In genomic region chr3:150410311-150411105, GRCh38 we compare ENCODE assay signal across 8 cellular contexts. TPM values are rescaled to one million over a fixed set of nuclear protein-coding genes. Genes with fewer than 3 reads are reported as not detected.
DNase-seq lines count a peak whose midpoint lies in the region; ATAC-seq and TF ChIP-seq lines count a peak whose summit lies in the region.

No MANE protein-coding gene starts in this region.

- TF ChIP-seq POLR2A in gastrocnemius medialis (IDR thresholded peaks at IDR 0.05), result peak; percentile 26 to 33

- peak overlapping the region; percentile 87 for H3K27ac Mint-ChIP-seq in T-helper 17 cell
- peak overlapping the region; percentile 99 for H3K27ac Mint-ChIP-seq in MCF 10A (ENCODE audit: low read depth, unreplicated experiment)

- H3K9me3 ChIP-seq in T-helper 17 cell (ENCODE audit: control insufficient read depth, low read length, poor library complexity, severe bottlenecking), result no peaks in the 10 kb centered on the region
- peaks cover 3% of the 10 kb centered on the region for H3K9me3 ChIP-seq in iPS-18c (ENCODE audit: control insufficient read depth, insufficient read depth, low read length)
- no peaks in the 10 kb centered on the region for H3K9me3 ChIP-seq in gastrocnemius medialis

- DNase-seq in EH (ENCODE audit: low read depth) (peak; percentile 53), HT1080 (ENCODE audit: low read depth) (peak; percentile 60), T-helper 17 cell (peak; percentile 9 to 17 (median 11)), MCF 10A (ENCODE audit: unreplicated experiment) (peak; percentile 49), gastrocnemius medialis (peak; percentile 54 to 58), GOT3 (lab: John Stamatoyannopoulos, UW) (no peak)

- peak overlapping the region; percentile 99 to 100 (median 99) for H3K27ac ChIP-seq in gastrocnemius medialis

- H3K27me3 Mint-ChIP-seq in T-helper 17 cell, result no peaks in the 10 kb centered on the region
- H3K27me3 Mint-ChIP-seq in MCF 10A (ENCODE audit: insufficient read depth, unreplicated experiment), result no peaks in the 10 kb centered on the region

- H3K4me1 ChIP-seq in gastrocnemius medialis, result peaks cover 36 to 46% of the 10 kb centered on the region in 2 donors

- H3K4me1 Mint-ChIP-seq in T-helper 17 cell, result peaks cover 41% of the 10 kb centered on the region
- H3K4me1 Mint-ChIP-seq in MCF 10A (ENCODE audit: insufficient read depth, unreplicated experiment), result peaks cover 21% of the 10 kb centered on the region

- H3K36me3 ChIP-seq in gastrocnemius medialis, result no peaks in the 10 kb centered on the region

- TF ChIP-seq CTCF in MCF 10A (IDR thresholded peaks at IDR 0.05; ENCODE audit: unreplicated experiment), result no peak
- no peak for TF ChIP-seq CTCF in gastrocnemius medialis (IDR thresholded peaks at IDR 0.05 in 4 of 5, conservative IDR thresholded peaks at IDR 0.05 in 1 of 5)

- POLR2A ChIA-PET in MCF 10A (lab: Yijun Ruan, JAX), result interaction anchor here (0.6 to 9.1 kb wide), 41 partner anchors 9 to 1110 kb away, joined by 3 to 106 read pairs (median 6); partner anchors contain the start of genes EIF2A, ERICH6, PFN2 and SELENOT

- H3K4me3 ChIP-seq in iPS-18c (ENCODE audit: insufficient read depth, low read depth, low read length) (peak overlapping the region; percentile 90), gastrocnemius medialis (peak overlapping the region; percentile 78 to 92 (median 85))

- no peak for ATAC-seq in T-helper 17 cell
- peak; percentile 4 to 11 for ATAC-seq in gastrocnemius medialis
- no peak for ATAC-seq in GM21529 (IDR thresholded peaks at IDR 0.05; ENCODE audit: unreplicated experiment)

- H3K4me3 Mint-ChIP-seq in T-helper 17 cell, result peak overlapping the region; percentile 97
- H3K4me3 Mint-ChIP-seq in MCF 10A (ENCODE audit: unreplicated experiment), result peak overlapping the region; percentile 74

- intact Hi-C loops in MCF 10A (cut with micrococcal nuclease) (loop anchor here (1.0 to 5.0 kb wide), 4 partner anchors 57 to 184 kb away; no protein-coding TSS in a partner anchor), gastrocnemius medialis (cut with DNase I; ENCODE audit: low total_unique reads) (loop anchor here (2.0 to 5.0 kb wide), 4 partner anchors 37 to 598 kb away; partner anchors contain the start of genes RNF13 and SELENOT)

- H3K36me3 Mint-ChIP-seq in T-helper 17 cell (ENCODE audit: low read depth) (no peaks in the 10 kb centered on the region), MCF 10A (ENCODE audit: insufficient read depth, unreplicated experiment) (peaks cover 14% of the 10 kb centered on the region)

- no peaks in the 10 kb centered on the region for H3K27me3 ChIP-seq in gastrocnemius medialis

- BruUV-seq in MCF 10A (replicated peaks; lab: Mats Ljungman, UMichigan), result no TSS peak

- CTCF ChIA-PET in MCF 10A (lab: Yijun Ruan, JAX), result interaction anchor here (0.5 to 5.9 kb wide), 23 partner anchors 11 to 445 kb away, joined by 3 to 81 read pairs (median 5); no protein-coding TSS in a partner anchor

- H3K9me3 Mint-ChIP-seq in MCF 10A (ENCODE audit: unreplicated experiment), result no peaks in the 10 kb centered on the region

- in situ Hi-C loops in gastrocnemius medialis (cut with MboI; ENCODE audit: low sequenced_read_pairs in 4 of 4), result loop anchor here in 3 of 4 donors (10.0 kb wide), 1 partner anchor 84 kb away; no protein-coding TSS in a partner anchor

RNA-seq across cellular contexts. Expression of gene TSC22D2, which starts 2.4 kb away (rescaled TPM):
- total RNA-seq in HT1080 (2014; rRNA removed; shearing (Covaris generic)), result 6.2 and 7.7 TPM in 2 replicates
- polyA plus RNA-seq in HT1080 (2015; cell fraction: cytosol; rRNA removed), result 17.7 and 21.3 TPM in 2 replicates
- polyA plus RNA-seq in HT1080 (2015; cell fraction: nucleus; rRNA removed), result 33.3 and 33.8 TPM in 2 replicates
- 10 to 100 TPM; 37.8 to 51.6 TPM for total RNA-seq in T-helper 17 cell
- total RNA-seq in MCF 10A (2022), result 31.2 and 36.2 TPM in 2 replicates
- 10 to 100 TPM; 12.9 to 16.1 (median 14.0) TPM for total RNA-seq in gastrocnemius medialis

Comparison
In these comparisons a context has a peak if more than half of its experiments do, and no peak if none do; other contexts are left out.
1. ATAC-seq: peak in gastrocnemius medialis (2 of 2); none in T-helper 17 cell (single experiment) and GM21529 (single experiment).